Comparison of ENCODE assay signal across 8 cellular contexts in the genomic region with DNA sequence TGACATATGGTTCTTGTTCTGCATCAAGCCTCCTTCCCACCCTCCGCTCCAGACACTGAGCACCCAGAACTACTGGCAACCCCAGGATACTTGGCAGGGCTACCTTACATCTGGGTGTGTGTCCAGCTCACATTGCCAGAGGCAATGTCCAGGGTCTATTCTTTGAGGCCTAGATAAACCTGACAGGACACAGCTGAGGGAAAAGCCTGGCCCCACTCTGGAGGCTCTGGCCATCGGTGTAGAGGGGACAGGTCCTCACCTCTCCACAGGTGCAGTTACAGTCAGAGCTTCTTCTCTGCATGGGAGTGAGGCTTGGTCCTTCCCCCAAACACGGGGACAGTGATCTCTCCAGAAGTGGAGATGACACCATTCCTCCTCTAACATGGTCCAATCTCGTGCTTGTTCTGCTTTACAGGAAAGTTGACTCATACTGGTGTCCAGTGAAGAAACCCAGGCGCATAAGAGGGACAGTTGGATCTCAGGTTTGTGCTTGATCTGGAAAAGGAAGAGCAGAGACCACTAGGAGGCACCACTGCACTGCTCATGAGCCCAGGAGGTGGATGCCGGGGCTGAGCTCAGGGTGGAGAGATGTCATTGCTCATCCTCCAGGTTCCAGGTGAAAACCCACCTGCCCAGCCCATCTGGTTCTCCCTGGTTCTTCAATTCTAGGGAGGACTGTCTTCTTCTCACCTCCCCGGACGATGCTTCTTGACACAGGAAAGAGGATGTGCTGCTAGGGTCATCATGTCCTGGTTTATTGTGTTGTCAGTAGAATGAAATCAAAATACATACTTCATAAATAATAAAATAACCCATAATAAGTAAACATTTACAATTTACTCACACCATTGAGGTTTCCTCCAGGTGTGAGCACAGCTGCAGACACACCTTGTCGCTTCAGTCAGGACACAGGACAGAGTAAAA. TPM values are rescaled to one million over a fixed set of nuclear protein-coding genes. Genes with fewer than 3 reads are reported as not detected.
DNase-seq lines count a peak whose midpoint lies in the region; ATAC-seq and TF ChIP-seq lines count a peak whose summit lies in the region.

No MANE protein-coding gene starts in this region.

- H3K27ac ChIP-seq in left ventricle myocardium inferior (replicated peaks), result peak overlapping the region; percentile 11

- ATAC-seq in sciatic nerve, result peak; percentile 84
- ATAC-seq in GM21786 (IDR thresholded peaks at IDR 0.05; ENCODE audit: unreplicated experiment), result no peak
- ATAC-seq in HG02970 (IDR thresholded peaks at IDR 0.05; ENCODE audit: low FRiP score, unreplicated experiment), result no peak

- TF ChIP-seq EP300 in Ishikawa (IDR thresholded peaks at IDR 0.05; ENCODE audit: borderline replicate concordance), result no peak

- peaks cover 3% of the 10 kb centered on the region for H3K4me1 ChIP-seq in adipocyte (ENCODE audit: control insufficient read depth, insufficient read depth, low read length)
- peaks cover 16% of the 10 kb centered on the region for H3K4me1 ChIP-seq in left ventricle myocardium inferior

- no peak overlapping the region for H3K4me3 ChIP-seq in adipocyte (ENCODE audit: low read length)
- no peak overlapping the region for H3K4me3 ChIP-seq in left ventricle myocardium inferior

- TF ChIP-seq RAD21 in Ishikawa (IDR thresholded peaks at IDR 0.05; ENCODE audit: low read depth), result peak; percentile 94

- DNase-seq in GM03348 (ENCODE audit: low spot score), result peak; percentile 69
- DNase-seq in SW480 (ENCODE audit: low spot score), result peak; percentile 54
- DNase-seq in adipocyte (ENCODE audit: low read depth), result peak; percentile 78
- peak; percentile 34 for DNase-seq in left ventricle myocardium inferior
- DNase-seq in sciatic nerve (ENCODE audit: low spot score), result peak; percentile 75

- no peaks in the 10 kb centered on the region for H3K27me3 ChIP-seq in adipocyte (replicated peaks; ENCODE audit: control insufficient read depth, insufficient read depth, low read length)
- no peaks in the 10 kb centered on the region for H3K27me3 ChIP-seq in left ventricle myocardium inferior (ENCODE audit: low read depth)

- H3K9ac ChIP-seq in adipocyte (ENCODE audit: low read length), result no peak overlapping the region

- peak; percentile 77 for TF ChIP-seq CTCF in left ventricle myocardium inferior (IDR thresholded peaks at IDR 0.05; ENCODE audit: borderline replicate concordance)

- intact Hi-C loops in left ventricle myocardium inferior (cut with micrococcal nuclease) (loop anchor here (10.0 kb wide), 1 partner anchor 97 kb away; no protein-coding TSS in a partner anchor), sciatic nerve (cut with DNase I) (no loop called here)

- H3K9me3 ChIP-seq in adipocyte (ENCODE audit: control insufficient read depth, low read length) (no peaks in the 10 kb centered on the region), left ventricle myocardium inferior (replicated peaks) (no peaks in the 10 kb centered on the region)

- H3K36me3 ChIP-seq in adipocyte (ENCODE audit: control insufficient read depth, insufficient read depth, low read length, severe bottlenecking) (no peaks in the 10 kb centered on the region), left ventricle myocardium inferior (no peaks in the 10 kb centered on the region)

TF ChIP-seq in Ishikawa, 13 proteins besides CTCF, POLR2A, EP300 and RAD21:
- TF ChIP-seq TAF1 (IDR thresholded peaks at IDR 0.05; ENCODE audit: low read depth) (no peak), TEAD4 (IDR thresholded peaks at IDR 0.05) (no peak), YY1 (IDR thresholded peaks at IDR 0.05; ENCODE audit: low read depth) (no peak)

RNA-seq across cellular contexts. Expression of gene HLA-F, which starts 14.7 kb away (rescaled TPM):
- total RNA-seq in left ventricle myocardium inferior (29.4 TPM), sciatic nerve (71.2 TPM)

RNA-seq across cellular contexts. Expression of gene ZFP57, which starts 57.0 kb away (rescaled TPM):
- total RNA-seq in left ventricle myocardium inferior (not detected), sciatic nerve (not detected)
